ENCODE assay signal across 17 cellular contexts in the genomic region with DNA sequence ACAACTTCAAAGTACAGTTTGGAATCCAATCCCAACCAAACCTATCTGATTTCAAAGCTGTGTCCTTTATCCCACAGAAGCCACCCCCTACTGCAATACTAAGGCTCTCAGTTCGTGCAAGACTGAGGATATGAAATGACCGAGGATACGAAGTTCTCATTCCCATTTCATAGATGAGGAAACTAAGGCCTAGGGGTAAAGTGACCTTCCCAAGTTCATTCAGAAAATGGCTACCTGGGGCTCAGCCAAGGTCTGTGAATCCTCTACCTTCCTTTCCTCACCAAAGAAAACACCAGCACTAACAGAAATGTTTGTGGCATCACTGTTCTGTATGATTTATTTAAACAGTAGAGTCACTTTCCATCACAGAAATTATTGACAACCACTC. TPM values are rescaled to one million over a fixed set of nuclear protein-coding genes. Genes with fewer than 3 reads are reported as not detected.
DNase-seq lines count a peak whose midpoint lies in the region; ATAC-seq, FAIRE-seq and TF ChIP-seq lines count a peak whose summit lies in the region.
"Had no signal": no experiment of that assay in that cellular context is flagged by ENCODE, and none has a peak within 500 bp of the region (broad histone marks: within the 10 kb centered on the region; RNA-seq: fewer than 3 reads in every experiment).

No MANE protein-coding gene starts in this region.

- peaks cover 32% of the 10 kb centered on the region for H3K4me1 Mint-ChIP-seq in activated naive CD4-positive, alpha-beta T cell treated with anti-CD3 and anti-CD28 coated beads for 36 hours (ENCODE audit: low read depth)
- H3K4me1 Mint-ChIP-seq in neural progenitor cell: peaks cover 9% of the 10 kb centered on the region

- WGBS in K562 (ENCODE audit: insufficient coverage, low coverage, missing lambda C conversion rate): 82% methylated on average over 3 of the region's 3 CpGs

- H2AFZ ChIP-seq in K562 (ENCODE audit: low read depth, low read length) (no peak overlapping the region), neural progenitor cell (replicated peaks) (no peak overlapping the region)

- peaks cover 78% of the 10 kb centered on the region for H3K36me3 ChIP-seq in K562 (ENCODE audit: control insufficient read depth, insufficient read depth, low read length)
- no peaks in the 10 kb centered on the region for H3K36me3 ChIP-seq in neural progenitor cell

- H3K27me3 Mint-ChIP-seq in activated naive CD4-positive, alpha-beta T cell treated with anti-CD3 and anti-CD28 coated beads for 36 hours (ENCODE audit: low read depth): no peaks in the 10 kb centered on the region
- H3K27me3 Mint-ChIP-seq in neural progenitor cell (ENCODE audit: insufficient read depth, low read depth): no peaks in the 10 kb centered on the region
- H3K27me3 Mint-ChIP-seq: CD4-positive, alpha-beta memory T cell had no signal

- H3K27ac Mint-ChIP-seq in activated naive CD4-positive, alpha-beta T cell treated with anti-CD3 and anti-CD28 coated beads for 36 hours: peak overlapping the region; percentile 39
- no peak overlapping the region for H3K27ac Mint-ChIP-seq in neural progenitor cell
- H3K27ac Mint-ChIP-seq: HFFc6 had no signal

- DNase-seq in activated naive CD4-positive, alpha-beta T cell treated with anti-CD3 and anti-CD28 coated beads for 36 hours: no peak
- DNase-seq in activated naive CD4-positive, alpha-beta T cell treated with anti-CD3 and anti-CD28 coated beads, Interleukin-2, amount 50 U/mL, for 16 hours: no peak
- DNase-seq in K562 (ENCODE audit: extremely low read depth in 1 of 4, low spot score in 3 of 4) (no peak), neural progenitor cell (ENCODE audit: low spot score) (no peak), sciatic nerve (ENCODE audit: low spot score) (no peak)
- DNase-seq: C1 segment of cervical spinal cord; Caco-2; CD4-positive, alpha-beta memory T cell; DMS153; DND-41; GOT3; HFFc6 had no signal

- H3K9me1 ChIP-seq in K562 (ENCODE audit: control insufficient read depth, insufficient read depth, low read length): no peaks in the 10 kb centered on the region

- no peak for FAIRE-seq in K562 (lab: Jason Lieb, UNC)
- FAIRE-seq: G401.6, GM12892, H54 had no signal

- no peak for TF ChIP-seq POLR2A in K562 (conservative IDR thresholded peaks at IDR 0.05)

- H3K9ac ChIP-seq in K562 (ENCODE audit: insufficient read depth in 1 of 2, low read depth in 2 of 2, low read length in 2 of 2): no peak overlapping the region
- no peak overlapping the region for H3K9ac ChIP-seq in neural progenitor cell

- no peaks in the 10 kb centered on the region for H3K9me3 ChIP-seq in K562 (replicated peaks; ENCODE audit: control insufficient read depth, insufficient read depth, low read depth, low read length)
- no peaks in the 10 kb centered on the region for H3K9me3 ChIP-seq in neural progenitor cell (ENCODE audit: low read depth)
- H3K9me3 ChIP-seq: Caco-2, HAP-1 had no signal

- H3F3A ChIP-seq in neural progenitor cell (ENCODE audit: low read depth): no peaks in the 10 kb centered on the region

- no peak for TF ChIP-seq RAD21 in K562 (CRISPR knock-in tag; conservative IDR thresholded peaks at IDR 0.05 in 1 of 2, IDR thresholded peaks at IDR 0.05 in 1 of 2)

- H3K4me2 ChIP-seq in K562 (ENCODE audit: insufficient read depth, low read length) (no peak overlapping the region), neural progenitor cell (peak overlapping the region; percentile 33)

- H3K79me2 ChIP-seq in K562 (ENCODE audit: control insufficient read depth, insufficient read depth, low read length) (peaks cover 58% of the 10 kb centered on the region), neural progenitor cell (ENCODE audit: low read depth) (peaks cover 94% of the 10 kb centered on the region)

- H3K27ac ChIP-seq in K562 (ENCODE audit: extremely low read depth, low read depth, low read length): no peak overlapping the region
- H3K27ac ChIP-seq in neural progenitor cell: no peak overlapping the region

- H3K4me3 Mint-ChIP-seq in activated naive CD4-positive, alpha-beta T cell treated with anti-CD3 and anti-CD28 coated beads for 36 hours: no peak overlapping the region
- H3K4me3 Mint-ChIP-seq in neural progenitor cell: no peak overlapping the region
- H3K4me3 Mint-ChIP-seq: CD4-positive, alpha-beta memory T cell; HFFc6 had no signal

- POLR2A ChIA-PET in K562 (lab: Yijun Ruan, JAX): no interaction called here

- ATAC-seq in K562: no peak
- ATAC-seq in sciatic nerve: no peak

- no peak overlapping the region for H3K4me3 ChIP-seq in K562
- no peak overlapping the region for H3K4me3 ChIP-seq in neural progenitor cell
- H3K4me3 ChIP-seq: HAP-1 had no signal

- TF ChIP-seq CTCF in K562 (IDR thresholded peaks at IDR 0.05 in 2 of 3, conservative IDR thresholded peaks at IDR 0.05 in 1 of 3; ENCODE audit: insufficient read depth in 2 of 3, low read depth in 1 of 3, low read length in 3 of 3): no peak
- no peak for TF ChIP-seq CTCF in neural progenitor cell (IDR thresholded peaks at IDR 0.05)

- intact Hi-C loops in activated naive CD4-positive, alpha-beta T cell treated with anti-CD3 and anti-CD28 coated beads for 36 hours (cut with micrococcal nuclease): no loop called here
- intact Hi-C loops in K562 (cut with micrococcal nuclease): no loop called here
- intact Hi-C loops in sciatic nerve (cut with DNase I): no loop called here

- BruUV-seq in K562 (replicated peaks; lab: Mats Ljungman, UMichigan): no TSS peak

- H4K20me1 ChIP-seq in K562 (replicated peaks; ENCODE audit: control insufficient read depth, insufficient read depth, low read length): no peaks in the 10 kb centered on the region; the same call in 1 of the 2 replicates
- peaks cover 90% of the 10 kb centered on the region for H4K20me1 ChIP-seq in neural progenitor cell (ENCODE audit: low read depth)

- H3K27me3 ChIP-seq in K562 (ENCODE audit: control insufficient read depth in 2 of 2, insufficient read depth in 2 of 2, low read length in 2 of 2) (no peaks in the 10 kb centered on the region), neural progenitor cell (no peaks in the 10 kb centered on the region)

- H3K4me1 ChIP-seq in K562 (replicated peaks in 1 of 2; ENCODE audit: control insufficient read depth in 2 of 2, insufficient read depth in 2 of 2, low read length in 2 of 2): peaks cover 4 to 6% of the 10 kb centered on the region in 2 experiments; a peak in 2 of 5 replicates
- peaks cover 11% of the 10 kb centered on the region for H3K4me1 ChIP-seq in neural progenitor cell
- H3K4me1 ChIP-seq: Caco-2, HAP-1 had no signal

- no peak for TF ChIP-seq EP300 in K562 (IDR thresholded peaks at IDR 0.05; ENCODE audit: low read length)

- CTCF ChIA-PET in activated naive CD4-positive, alpha-beta T cell treated with anti-CD3 and anti-CD28 coated beads for 36 hours (lab: Charles Lee): no interaction called here
- CTCF ChIA-PET in K562 (lab: Yijun Ruan, JAX; ENCODE audit: low intra/inter-chr PET ratio): no interaction called here

- peaks cover 26% of the 10 kb centered on the region for H3K36me3 Mint-ChIP-seq in activated naive CD4-positive, alpha-beta T cell treated with anti-CD3 and anti-CD28 coated beads for 36 hours (ENCODE audit: low read depth)
- peaks cover 34% of the 10 kb centered on the region for H3K36me3 Mint-ChIP-seq in neural progenitor cell

- H3K9me3 Mint-ChIP-seq in activated naive CD4-positive, alpha-beta T cell treated with anti-CD3 and anti-CD28 coated beads for 36 hours: no peaks in the 10 kb centered on the region
- no peaks in the 10 kb centered on the region for H3K9me3 Mint-ChIP-seq in neural progenitor cell
- H3K9me3 Mint-ChIP-seq: CD4-positive, alpha-beta memory T cell; HFFc6 had no signal

- in situ Hi-C loops in K562 (cut with MboI): no loop called here

RNA-seq across cellular contexts. Expression of a gene that starts 5.4 kb away (rescaled TPM):
- total RNA-seq in activated naive CD4-positive, alpha-beta T cell treated with anti-CD3 and anti-CD28 coated beads for 36 hours: 10 to 100 TPM; 33.5 to 33.7 TPM
- 94.0 and 114 TPM in 2 replicates for total RNA-seq in K562 (2011; cell fraction: chromatin; rRNA removed; ENCODE audit: low replicate concordance)
- total RNA-seq in K562 (2011; cell fraction: nucleolus; rRNA removed): 63.4 and 68.9 TPM in 2 replicates
- 87.3 and 103 TPM in 2 replicates for total RNA-seq in K562 (2011; cell fraction: nucleoplasm; rRNA removed)
- total RNA-seq in K562 (2014; rRNA removed): 37.4 and 48.6 TPM in 2 replicates
- total RNA-seq in K562 (2014; rRNA removed; fragmentation: Illumina TruSeq; extraction: Trizol): 35.0 and 36.3 TPM in 2 replicates
- 39.8 and 41.8 TPM in 2 replicates for total RNA-seq in K562 (2015; rRNA removed; fragmentation: Illumina TruSeq; extraction: Trizol)
- 46.6 and 47.4 TPM in 2 replicates for total RNA-seq in K562 (2021)
- 50.4 and 69.7 TPM in 2 replicates for polyA plus RNA-seq in K562 (2011; rRNA removed)
- 63.7 and 84.2 TPM in 2 replicates for polyA plus RNA-seq in K562 (2011; cell fraction: cytosol; rRNA removed)
- 51.5 and 52.6 TPM in 2 replicates for polyA plus RNA-seq in K562 (2011; cell fraction: nucleus; rRNA removed)
- 43.4 and 52.5 TPM in 2 replicates for polyA plus RNA-seq in K562 (2012)
- polyA plus RNA-seq in K562 (2014; fragmentation: Illumina TruSeq; extraction: Trizol): 69.6 and 80.2 TPM in 2 replicates
- 10 to 100 TPM; 31.0 to 56.5 TPM for polyA plus RNA-seq in K562 (2014; fragmentation: Nextera tagmentation; extraction: Ambion mirVana)
- 45.7 and 48.1 TPM in 2 replicates for polyA plus RNA-seq in K562 (2014; rRNA removed)
- polyA minus RNA-seq in K562 (2011; rRNA and poly(A)+ RNA removed): 46.0 and 51.2 TPM in 2 replicates
- polyA minus RNA-seq in K562 (2011; cell fraction: cytosol; rRNA and poly(A)+ RNA removed): 33.3 and 34.1 TPM in 2 replicates
- polyA minus RNA-seq in K562 (2011; cell fraction: nucleus; rRNA and poly(A)+ RNA removed): 28.7 and 41.0 TPM in 2 replicates
- total RNA-seq in neural progenitor cell (ENCODE audit: low replicate concordance): 116 and 126 TPM in 2 replicates
- 87.8 TPM for total RNA-seq in sciatic nerve

RNA-seq across cellular contexts. Expression of a gene that starts 9.1 kb away (rescaled TPM):
- 1 to 10 TPM; 3.9 to 5.1 TPM for total RNA-seq in activated naive CD4-positive, alpha-beta T cell treated with anti-CD3 and anti-CD28 coated beads for 36 hours
- total RNA-seq in K562 (2011; cell fraction: chromatin; rRNA removed; ENCODE audit: low replicate concordance): 0.05 and 0.53 TPM in 2 replicates
- total RNA-seq in K562 (2011; cell fraction: nucleolus; rRNA removed): not detected in 2 replicates
- 0.07 and 0.08 TPM in 2 replicates for total RNA-seq in K562 (2011; cell fraction: nucleoplasm; rRNA removed)
- total RNA-seq in K562 (2014; rRNA removed) (2.0 TPM in 1 of 2 replicates, not detected in the other), K562 (2014; rRNA removed; fragmentation: Illumina TruSeq; extraction: Trizol) (0.40 TPM in 1 of 2 replicates, not detected in the other), K562 (2015; rRNA removed; fragmentation: Illumina TruSeq; extraction: Trizol) (0.40 and 0.45 TPM in 2 replicates), K562 (2021) (0.38 and 1.2 TPM in 2 replicates), neural progenitor cell (ENCODE audit: low replicate concordance) (9.1 and 16.6 TPM in 2 replicates), sciatic nerve (29.2 TPM)
- polyA plus RNA-seq in K562 (2011; rRNA removed) (0.01 and 0.11 TPM in 2 replicates), K562 (2014; fragmentation: Illumina TruSeq; extraction: Trizol) (0.69 TPM in 1 of 2 replicates, not detected in the other), K562 (2014; fragmentation: Nextera tagmentation; extraction: Ambion mirVana) (under 1 TPM; under 0.01 to 0.31 TPM), K562 (2014; rRNA removed) (not detected in 2 replicates)
- polyA plus RNA-seq in K562 (2011; cell fraction: cytosol; rRNA removed): under 0.01 TPM in 1 of 2 replicates, not detected in the other
- 0.03 and 0.46 TPM in 2 replicates for polyA plus RNA-seq in K562 (2011; cell fraction: nucleus; rRNA removed)
- polyA plus RNA-seq in K562 (2012): 0.03 and 0.34 TPM in 2 replicates
- 0.35 TPM in 1 of 2 replicates, not detected in the other for polyA minus RNA-seq in K562 (2011; rRNA and poly(A)+ RNA removed)
- not detected in 2 replicates for polyA minus RNA-seq in K562 (2011; cell fraction: cytosol; rRNA and poly(A)+ RNA removed)
- polyA minus RNA-seq in K562 (2011; cell fraction: nucleus; rRNA and poly(A)+ RNA removed): not detected in 2 replicates
- total RNA-seq: A172 had no signal

RNA-seq across cellular contexts. Expression of a gene that starts 32.2 kb away (rescaled TPM):
- total RNA-seq in activated naive CD4-positive, alpha-beta T cell treated with anti-CD3 and anti-CD28 coated beads for 36 hours: 10 to 100 TPM; 42.1 to 43.1 TPM
- total RNA-seq in K562 (2011; cell fraction: chromatin; rRNA removed; ENCODE audit: low replicate concordance): 76.0 and 149 TPM in 2 replicates
- total RNA-seq in K562 (2011; cell fraction: nucleolus; rRNA removed): 135 and 143 TPM in 2 replicates
- total RNA-seq in K562 (2011; cell fraction: nucleoplasm; rRNA removed): 111 and 128 TPM in 2 replicates
- total RNA-seq in K562 (2014; rRNA removed) (92.5 and 116 TPM in 2 replicates), K562 (2014; rRNA removed; fragmentation: Illumina TruSeq; extraction: Trizol) (80.3 and 98.2 TPM in 2 replicates), K562 (2015; rRNA removed; fragmentation: Illumina TruSeq; extraction: Trizol) (143 and 148 TPM in 2 replicates), K562 (2021) (116 and 120 TPM in 2 replicates), neural progenitor cell (ENCODE audit: low replicate concordance) (10.3 and 14.5 TPM in 2 replicates), sciatic nerve (9.3 TPM)
- polyA plus RNA-seq in K562 (2011; rRNA removed) (121 and 136 TPM in 2 replicates), K562 (2014; fragmentation: Illumina TruSeq; extraction: Trizol) (161 and 166 TPM in 2 replicates), K562 (2014; fragmentation: Nextera tagmentation; extraction: Ambion mirVana) (100 to 1,000 TPM; 183 to 342 TPM), K562 (2014; rRNA removed) (174 and 221 TPM in 2 replicates)
- polyA plus RNA-seq in K562 (2011; cell fraction: cytosol; rRNA removed): 104 and 115 TPM in 2 replicates
- polyA plus RNA-seq in K562 (2011; cell fraction: nucleus; rRNA removed): 133 and 168 TPM in 2 replicates
- 49.6 and 125 TPM in 2 replicates for polyA plus RNA-seq in K562 (2012)
- polyA minus RNA-seq in K562 (2011; rRNA and poly(A)+ RNA removed): 60.7 and 71.9 TPM in 2 replicates
- polyA minus RNA-seq in K562 (2011; cell fraction: cytosol; rRNA and poly(A)+ RNA removed): 42.1 and 58.9 TPM in 2 replicates
- 83.7 and 100 TPM in 2 replicates for polyA minus RNA-seq in K562 (2011; cell fraction: nucleus; rRNA and poly(A)+ RNA removed)

RNA-seq across cellular contexts. Expression of a gene that starts 32.4 kb away (rescaled TPM):
- total RNA-seq in activated naive CD4-positive, alpha-beta T cell treated with anti-CD3 and anti-CD28 coated beads for 36 hours: 100 to 1,000 TPM; 154 to 155 TPM
- 8.9 and 23.0 TPM in 2 replicates for total RNA-seq in K562 (2011; cell fraction: chromatin; rRNA removed; ENCODE audit: low replicate concordance)
- total RNA-seq in K562 (2011; cell fraction: nucleolus; rRNA removed): 31.7 and 39.2 TPM in 2 replicates
- 38.3 and 59.1 TPM in 2 replicates for total RNA-seq in K562 (2011; cell fraction: nucleoplasm; rRNA removed)
- total RNA-seq in K562 (2014; rRNA removed) (193 and 230 TPM in 2 replicates), K562 (2014; rRNA removed; fragmentation: Illumina TruSeq; extraction: Trizol) (86.1 and 94.7 TPM in 2 replicates), K562 (2015; rRNA removed; fragmentation: Illumina TruSeq; extraction: Trizol) (161 and 163 TPM in 2 replicates), K562 (2021) (150 and 154 TPM in 2 replicates), neural progenitor cell (ENCODE audit: low replicate concordance) (40.1 and 65.6 TPM in 2 replicates), sciatic nerve (58.8 TPM)
- polyA plus RNA-seq in K562 (2011; rRNA removed) (121 and 166 TPM in 2 replicates), K562 (2014; fragmentation: Illumina TruSeq; extraction: Trizol) (144 and 249 TPM in 2 replicates), K562 (2014; fragmentation: Nextera tagmentation; extraction: Ambion mirVana) (100 to 1,000 TPM; 232 to 235 TPM), K562 (2014; rRNA removed) (264 and 272 TPM in 2 replicates)
- polyA plus RNA-seq in K562 (2011; cell fraction: cytosol; rRNA removed): 306 and 470 TPM in 2 replicates
- 70.5 and 75.2 TPM in 2 replicates for polyA plus RNA-seq in K562 (2011; cell fraction: nucleus; rRNA removed)
- 187 and 315 TPM in 2 replicates for polyA plus RNA-seq in K562 (2012)
- polyA minus RNA-seq in K562 (2011; rRNA and poly(A)+ RNA removed): 38.5 and 45.4 TPM in 2 replicates
- 64.4 and 107 TPM in 2 replicates for polyA minus RNA-seq in K562 (2011; cell fraction: cytosol; rRNA and poly(A)+ RNA removed)
- polyA minus RNA-seq in K562 (2011; cell fraction: nucleus; rRNA and poly(A)+ RNA removed): 21.5 and 40.7 TPM in 2 replicates
